ENCODE assay signal across 1 cellular context in genomic region chr5:109700516-109701174, GRCh38.
TF ChIP-seq lines count a peak whose summit lies in the region.

No MANE protein-coding gene starts in this region.

TF ChIP-seq in SK-N-SH, 30 proteins besides CTCF, POLR2A, EP300 and RAD21:
- TF ChIP-seq JUND (IDR thresholded peaks at IDR 0.05): no peak
- TF ChIP-seq RXRA (IDR thresholded peaks at IDR 0.05; ENCODE audit: borderline replicate concordance, low read depth): no peak
- no peak for TF ChIP-seq ZBTB33 (IDR thresholded peaks at IDR 0.05; ENCODE audit: borderline replicate concordance, low read depth)
- TF ChIP-seq MEF2A (IDR thresholded peaks at IDR 0.05; ENCODE audit: borderline replicate concordance, low read depth): no peak
- TF ChIP-seq RCOR1 (IDR thresholded peaks at IDR 0.05; ENCODE audit: low read length): no peak
- no peak for TF ChIP-seq REST (IDR thresholded peaks at IDR 0.05; ENCODE audit: low read depth, low read length)
- TF ChIP-seq ELF1 (IDR thresholded peaks at IDR 0.05): no peak
- no peak for TF ChIP-seq PBX3 (IDR thresholded peaks at IDR 0.05)
